Comparison of ENCODE assay signal across 8 cellular contexts in the genomic region with DNA sequence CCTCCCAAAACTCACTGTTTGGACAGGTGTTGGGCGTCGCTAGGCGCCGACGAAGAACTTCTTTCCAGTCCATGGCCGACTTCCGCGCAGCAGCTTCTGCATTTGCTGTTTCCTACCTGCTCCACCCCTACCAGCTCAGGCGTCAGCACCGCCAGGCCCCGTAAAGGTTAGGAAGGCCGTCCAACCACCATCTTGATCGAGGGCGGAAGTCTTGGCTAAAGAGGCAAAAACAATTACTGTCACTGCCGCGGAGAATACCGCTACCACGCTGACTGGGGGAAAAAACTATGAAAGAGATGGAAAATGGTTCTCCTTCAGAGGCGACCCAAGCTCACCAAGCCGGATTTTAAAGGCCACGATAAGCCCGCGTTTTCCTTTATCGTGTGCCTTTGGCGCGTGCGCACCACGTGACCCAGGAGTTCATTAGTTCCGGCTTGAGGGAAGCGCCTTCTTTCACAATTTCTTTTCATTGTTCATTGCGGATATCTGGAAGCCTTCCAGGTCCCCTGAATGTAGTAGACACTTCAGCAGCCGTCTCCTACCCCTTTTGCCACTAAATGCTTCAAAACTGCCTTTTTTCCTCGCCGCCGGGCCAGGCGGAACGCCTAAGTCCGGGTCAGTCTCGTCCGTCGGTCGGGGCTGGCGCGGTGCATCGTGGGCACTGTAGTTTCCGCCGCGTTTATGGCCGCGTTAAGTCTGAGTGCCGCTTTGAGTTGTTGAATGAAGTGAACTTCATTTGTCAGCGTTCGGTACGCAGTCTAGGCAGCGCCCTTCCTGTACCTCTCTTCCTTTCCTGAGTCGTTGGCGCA. TPM values are rescaled to one million over a fixed set of nuclear protein-coding genes. Genes with fewer than 3 reads are reported as not detected.
DNase-seq lines count a peak whose midpoint lies in the region; ATAC-seq and TF ChIP-seq lines count a peak whose summit lies in the region.

Gene PPP2R3C, minus strand, starts transcription at position 104 of the 809 bp plus-strand sequence. Its CDS starts 31 bp downstream, at position 73.
Gene PRORP, plus strand, starts transcription at position 666 of the 809 bp plus-strand sequence. CDS start 694 bp downstream, outside the sequence.

- POLR2A ChIA-PET in PC-9 (lab: Charles Lee; ENCODE audit: unreplicated experiment), result interaction anchor here (0.5 to 0.7 kb wide), 4 partner anchors 36 to 537 kb away, joined by 3 to 5 read pairs (median 4); partner anchors contain the start of gene FAM177A1

- TF ChIP-seq CTCF in PC-9 (conservative IDR thresholded peaks at IDR 0.05), result no peak

- no peaks in the 10 kb centered on the region for H3K9me3 ChIP-seq in PC-9 (ENCODE audit: insufficient read depth, low read depth)
- H3K9me3 ChIP-seq in mucosa of rectum (ENCODE audit: control insufficient read depth in 2 of 2, low read length in 2 of 2), result no peaks in the 10 kb centered on the region

- peak; percentile 79 for TF ChIP-seq POLR2A in erythroblast (IDR thresholded peaks at IDR 0.05; ENCODE audit: low read length)

- no peaks in the 10 kb centered on the region for H3K27me3 ChIP-seq in PC-9 (ENCODE audit: insufficient read depth, low read depth)
- no peaks in the 10 kb centered on the region for H3K27me3 ChIP-seq in mucosa of rectum (ENCODE audit: control insufficient read depth in 2 of 2, insufficient read depth in 2 of 2, low read length in 2 of 2)

- H2AFZ ChIP-seq in PC-9, result peak within 1 kb of the TSS; percentile 97

- H3K27ac ChIP-seq in PC-9, result peak within 1 kb of the TSS; percentile 97
- peak within 1 kb of the TSS; percentile 97 to 99 for H3K27ac ChIP-seq in mucosa of rectum (ENCODE audit: low read depth in 2 of 2, low read length in 2 of 2)

- ATAC-seq in GM21619 (IDR thresholded peaks at IDR 0.05; ENCODE audit: unreplicated experiment), result peak; percentile 85

- 0 out of 2 replicates have a peak, but pooled peaks cover 14% of the 10 kb centered on the region for H3K79me2 ChIP-seq in PC-9 (ENCODE audit: low read depth)

- no peaks in the 10 kb centered on the region for H4K20me1 ChIP-seq in PC-9 (ENCODE audit: insufficient read depth)

- DNase-seq in DMS153 (lab: John Stamatoyannopoulos, UW) (peak; percentile 93), PC-9 (peak; percentile 84 to 87), erythroblast (lab: John Stamatoyannopoulos, UW) (peak; percentile 93 to 95)
- peak; percentile 96 for DNase-seq in Jurkat, Clone E6-1 (ENCODE audit: low read depth, low spot score)
- peak; percentile 90 for DNase-seq in activated T-cell treated with anti-CD3 and anti-CD28 coated beads, Interleukin-2, amount 50 U/mL, for 1 hour
- DNase-seq in stimulated activated CD8-positive, alpha-beta memory T cell treated with anti-CD3 and anti-CD28 coated beads, Interleukin-4, amount 100 ng/mL, for 48 hours, result peak; percentile 89

- H3K36me3 ChIP-seq in PC-9 (ENCODE audit: low read depth) (no peaks in the 10 kb centered on the region), mucosa of rectum (ENCODE audit: control insufficient read depth in 2 of 2, insufficient read depth in 2 of 2, low read length in 2 of 2) (peaks cover 0 to 1% of the 10 kb centered on the region in 2 donors)

- H3K4me1 ChIP-seq in PC-9 (replicated peaks; ENCODE audit: insufficient read depth) (peaks cover 9% of the 10 kb centered on the region), mucosa of rectum (ENCODE audit: control insufficient read depth in 2 of 2, insufficient read depth in 2 of 2, low read length in 2 of 2) (peaks cover 5 to 14% of the 10 kb centered on the region in 2 donors)

- H3K4me3 ChIP-seq in Jurkat, Clone E6-1 (ENCODE audit: low read length), result peak within 1 kb of the TSS; percentile 76
- peak within 1 kb of the TSS; percentile 65 for H3K4me3 ChIP-seq in PC-9
- peak within 1 kb of the TSS; percentile 87 to 100 for H3K4me3 ChIP-seq in mucosa of rectum (ENCODE audit: low read length in 2 of 2)

- peak within 1 kb of the TSS; percentile 87 to 98 for H3K9ac ChIP-seq in mucosa of rectum (ENCODE audit: low read depth in 1 of 2, low read length in 2 of 2)

- peak within 1 kb of the TSS; percentile 89 for H3K4me2 ChIP-seq in PC-9

- H3K9me2 ChIP-seq in PC-9 (ENCODE audit: insufficient read depth), result no peaks in the 10 kb centered on the region

- H3F3A ChIP-seq in PC-9 (ENCODE audit: insufficient read depth, low read depth), result peaks cover 8% of the 10 kb centered on the region; the same call in 1 of the 2 replicates

- no TSS peak for BruUV-seq in PC-9 (replicated peaks; lab: Mats Ljungman, UMichigan)

- intact Hi-C loops in PC-9 (cut with micrococcal nuclease; ENCODE audit: unreplicated experiment), result loop anchor here (1.0 to 5.0 kb wide), 2 partner anchors 170 to 280 kb away; partner anchors contain the start of genes NFKBIA and PSMA6

- CTCF ChIA-PET in PC-9 (lab: Charles Lee), result interaction anchor here (1.0 kb wide), 1 partner anchor 93 kb away, joined by 3 read pairs; no protein-coding TSS in a partner anchor

RNA-seq across cellular contexts. Expression of gene PPP2R3C, which starts in this region (rescaled TPM):
- polyA plus RNA-seq in Jurkat, Clone E6-1 (2012; ENCODE audit: insufficient read depth, insufficient read length), result 103 TPM
- total RNA-seq in PC-9 (2021), result 13.3 and 15.4 TPM in 2 replicates

RNA-seq across cellular contexts. Expression of gene PRORP, which starts in this region (rescaled TPM):
- 37.9 TPM for polyA plus RNA-seq in Jurkat, Clone E6-1 (2012; ENCODE audit: insufficient read depth, insufficient read length)
- total RNA-seq in PC-9 (2021), result 18.2 and 24.7 TPM in 2 replicates

Comparison
In these comparisons a context has a peak if more than half of its experiments do, and no peak if none do; other contexts are left out.
1. Peak in every context shown above with its lines: DNase-seq, ATAC-seq, H3K4me3 ChIP-seq and H3K27ac ChIP-seq.